ENCODE assay signal across 1 cellular context in the genomic region with DNA sequence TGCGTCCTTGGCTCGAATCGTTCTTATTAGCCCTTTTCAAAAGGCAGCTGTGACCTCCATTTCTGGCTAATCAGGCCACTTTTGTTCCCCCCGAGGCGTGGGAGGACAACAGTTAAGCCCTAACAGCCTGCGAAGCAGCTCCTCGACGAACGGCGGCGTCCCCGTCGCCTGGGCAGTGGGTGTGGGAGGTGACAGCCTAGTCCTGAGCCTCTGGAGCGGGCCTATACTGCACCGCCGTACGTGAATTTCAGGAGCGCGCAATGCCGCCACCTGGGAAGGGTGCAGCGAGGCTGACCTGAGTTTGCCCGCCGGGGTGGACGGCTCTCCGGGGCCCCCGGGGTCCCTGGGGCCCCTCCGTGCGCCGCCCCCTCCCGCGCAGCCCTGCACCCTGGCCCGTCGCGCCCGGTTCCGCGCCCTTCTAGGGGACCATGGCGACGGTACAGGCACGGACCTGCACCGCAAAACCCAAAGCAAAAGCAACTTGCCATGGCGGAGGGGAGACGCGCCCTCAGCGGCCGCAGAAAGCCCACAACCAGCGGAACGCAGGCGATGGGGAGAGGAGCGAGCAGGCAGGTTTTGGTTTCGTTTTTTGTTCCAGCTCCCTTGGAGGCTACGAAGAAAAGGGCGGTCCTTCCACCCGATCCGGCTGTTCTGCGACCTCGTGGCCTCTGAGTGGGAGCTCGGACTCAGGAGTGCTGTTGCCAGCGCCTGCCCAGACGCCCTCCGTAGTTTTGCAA.
A peak's percentile ranks its signal among the peaks of the same experiment; 100 is the strongest.
TF ChIP-seq lines count a peak whose summit lies in the region.

RBM43 (minus strand) TSS at position 624 of the 737 bp plus-strand sequence; CDS start at position 488, 136 bp downstream.

TF ChIP-seq in K562, 482 proteins besides CTCF, POLR2A, EP300 and RAD21 (continued from another document and continues in another):
- TF ChIP-seq, protein P1, sequence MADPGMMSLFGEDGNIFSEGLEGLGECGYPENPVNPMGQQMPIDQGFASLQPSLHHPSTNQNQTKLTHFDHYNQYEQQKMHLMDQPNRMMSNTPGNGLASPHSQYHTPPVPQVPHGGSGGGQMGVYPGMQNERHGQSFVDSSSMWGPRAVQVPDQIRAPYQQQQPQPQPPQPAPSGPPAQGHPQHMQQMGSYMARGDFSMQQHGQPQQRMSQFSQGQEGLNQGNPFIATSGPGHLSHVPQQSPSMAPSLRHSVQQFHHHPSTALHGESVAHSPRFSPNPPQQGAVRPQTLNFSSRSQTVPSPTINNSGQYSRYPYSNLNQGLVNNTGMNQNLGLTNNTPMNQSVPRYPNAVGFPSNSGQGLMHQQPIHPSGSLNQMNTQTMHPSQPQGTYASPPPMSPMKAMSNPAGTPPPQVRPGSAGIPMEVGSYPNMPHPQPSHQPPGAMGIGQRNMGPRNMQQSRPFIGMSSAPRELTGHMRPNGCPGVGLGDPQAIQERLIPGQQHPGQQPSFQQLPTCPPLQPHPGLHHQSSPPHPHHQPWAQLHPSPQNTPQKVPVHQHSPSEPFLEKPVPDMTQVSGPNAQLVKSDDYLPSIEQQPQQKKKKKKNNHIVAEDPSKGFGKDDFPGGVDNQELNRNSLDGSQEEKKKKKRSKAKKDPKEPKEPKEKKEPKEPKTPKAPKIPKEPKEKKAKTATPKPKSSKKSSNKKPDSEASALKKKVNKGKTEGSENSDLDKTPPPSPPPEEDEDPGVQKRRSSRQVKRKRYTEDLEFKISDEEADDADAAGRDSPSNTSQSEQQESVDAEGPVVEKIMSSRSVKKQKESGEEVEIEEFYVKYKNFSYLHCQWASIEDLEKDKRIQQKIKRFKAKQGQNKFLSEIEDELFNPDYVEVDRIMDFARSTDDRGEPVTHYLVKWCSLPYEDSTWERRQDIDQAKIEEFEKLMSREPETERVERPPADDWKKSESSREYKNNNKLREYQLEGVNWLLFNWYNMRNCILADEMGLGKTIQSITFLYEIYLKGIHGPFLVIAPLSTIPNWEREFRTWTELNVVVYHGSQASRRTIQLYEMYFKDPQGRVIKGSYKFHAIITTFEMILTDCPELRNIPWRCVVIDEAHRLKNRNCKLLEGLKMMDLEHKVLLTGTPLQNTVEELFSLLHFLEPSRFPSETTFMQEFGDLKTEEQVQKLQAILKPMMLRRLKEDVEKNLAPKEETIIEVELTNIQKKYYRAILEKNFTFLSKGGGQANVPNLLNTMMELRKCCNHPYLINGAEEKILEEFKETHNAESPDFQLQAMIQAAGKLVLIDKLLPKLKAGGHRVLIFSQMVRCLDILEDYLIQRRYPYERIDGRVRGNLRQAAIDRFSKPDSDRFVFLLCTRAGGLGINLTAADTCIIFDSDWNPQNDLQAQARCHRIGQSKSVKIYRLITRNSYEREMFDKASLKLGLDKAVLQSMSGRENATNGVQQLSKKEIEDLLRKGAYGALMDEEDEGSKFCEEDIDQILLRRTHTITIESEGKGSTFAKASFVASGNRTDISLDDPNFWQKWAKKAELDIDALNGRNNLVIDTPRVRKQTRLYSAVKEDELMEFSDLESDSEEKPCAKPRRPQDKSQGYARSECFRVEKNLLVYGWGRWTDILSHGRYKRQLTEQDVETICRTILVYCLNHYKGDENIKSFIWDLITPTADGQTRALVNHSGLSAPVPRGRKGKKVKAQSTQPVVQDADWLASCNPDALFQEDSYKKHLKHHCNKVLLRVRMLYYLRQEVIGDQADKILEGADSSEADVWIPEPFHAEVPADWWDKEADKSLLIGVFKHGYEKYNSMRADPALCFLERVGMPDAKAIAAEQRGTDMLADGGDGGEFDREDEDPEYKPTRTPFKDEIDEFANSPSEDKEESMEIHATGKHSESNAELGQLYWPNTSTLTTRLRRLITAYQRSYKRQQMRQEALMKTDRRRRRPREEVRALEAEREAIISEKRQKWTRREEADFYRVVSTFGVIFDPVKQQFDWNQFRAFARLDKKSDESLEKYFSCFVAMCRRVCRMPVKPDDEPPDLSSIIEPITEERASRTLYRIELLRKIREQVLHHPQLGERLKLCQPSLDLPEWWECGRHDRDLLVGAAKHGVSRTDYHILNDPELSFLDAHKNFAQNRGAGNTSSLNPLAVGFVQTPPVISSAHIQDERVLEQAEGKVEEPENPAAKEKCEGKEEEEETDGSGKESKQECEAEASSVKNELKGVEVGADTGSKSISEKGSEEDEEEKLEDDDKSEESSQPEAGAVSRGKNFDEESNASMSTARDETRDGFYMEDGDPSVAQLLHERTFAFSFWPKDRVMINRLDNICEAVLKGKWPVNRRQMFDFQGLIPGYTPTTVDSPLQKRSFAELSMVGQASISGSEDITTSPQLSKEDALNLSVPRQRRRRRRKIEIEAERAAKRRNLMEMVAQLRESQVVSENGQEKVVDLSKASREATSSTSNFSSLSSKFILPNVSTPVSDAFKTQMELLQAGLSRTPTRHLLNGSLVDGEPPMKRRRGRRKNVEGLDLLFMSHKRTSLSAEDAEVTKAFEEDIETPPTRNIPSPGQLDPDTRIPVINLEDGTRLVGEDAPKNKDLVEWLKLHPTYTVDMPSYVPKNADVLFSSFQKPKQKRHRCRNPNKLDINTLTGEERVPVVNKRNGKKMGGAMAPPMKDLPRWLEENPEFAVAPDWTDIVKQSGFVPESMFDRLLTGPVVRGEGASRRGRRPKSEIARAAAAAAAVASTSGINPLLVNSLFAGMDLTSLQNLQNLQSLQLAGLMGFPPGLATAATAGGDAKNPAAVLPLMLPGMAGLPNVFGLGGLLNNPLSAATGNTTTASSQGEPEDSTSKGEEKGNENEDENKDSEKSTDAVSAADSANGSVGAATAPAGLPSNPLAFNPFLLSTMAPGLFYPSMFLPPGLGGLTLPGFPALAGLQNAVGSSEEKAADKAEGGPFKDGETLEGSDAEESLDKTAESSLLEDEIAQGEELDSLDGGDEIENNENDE (IDR thresholded peaks at IDR 0.05; ENCODE audit: low read depth, low read length), result no peak
- TF ChIP-seq ZNF75A (CRISPR knock-in tag; IDR thresholded peaks at IDR 0.05) (no peak), RCOR1 (IDR thresholded peaks at IDR 0.05; ENCODE audit: borderline replicate concordance in 1 of 2, low read depth in 2 of 2, low read length in 2 of 2) (peak in 1 of 2 experiments; percentile 73; a peak in 2 of 4 replicates), RBM25 (IDR thresholded peaks at IDR 0.05; ENCODE audit: low read depth, low read length, severe bottlenecking) (no peak), ZFP30 (CRISPR knock-in tag; IDR thresholded peaks at IDR 0.05; ENCODE audit: borderline replicate concordance) (no peak), ELK1 (CRISPR knock-in tag; IDR thresholded peaks at IDR 0.05) (no peak), NFXL1 (CRISPR knock-in tag; IDR thresholded peaks at IDR 0.05) (no peak), U2AF1 (optimal IDR thresholded peaks at IDR 0.05; ENCODE audit: low read depth, low read length) (peak; percentile 82), TAF15 (IDR thresholded peaks at IDR 0.05; ENCODE audit: low read depth, low read length) (no peak), ZZZ3 (IDR thresholded peaks at IDR 0.05) (no peak), TFE3 (CRISPR knock-in tag; IDR thresholded peaks at IDR 0.05) (peak; percentile 0; the same call in 1 of the 2 replicates), CUX1 (CRISPR knock-in tag; IDR thresholded peaks at IDR 0.05) (no peak), TAF7 (tag; IDR thresholded peaks at IDR 0.05) (no peak), ARNT (IDR thresholded peaks at IDR 0.05) (no peak), NR2F6 (CRISPR knock-in tag; IDR thresholded peaks at IDR 0.05) (no peak), TRIM24 (IDR thresholded peaks at IDR 0.05) (peak in 1 of 2 experiments; percentile 6; a peak in 1 of 4 replicates), PCBP2 (IDR thresholded peaks at IDR 0.05; ENCODE audit: low read depth, low read length, poor library complexity, severe bottlenecking) (no peak), HDAC3 (IDR thresholded peaks at IDR 0.05; ENCODE audit: borderline replicate concordance, partially characterized antibody) (no peak), ETS1 (conservative IDR thresholded peaks at IDR 0.05; ENCODE audit: control insufficient read depth, low read depth, low read length) (no peak; the same call in 1 of the 2 replicates), PTTG1 (tag; IDR thresholded peaks at IDR 0.05; ENCODE audit: low read depth) (no peak), CXXC5 (CRISPR knock-in tag; IDR thresholded peaks at IDR 0.05) (peak; percentile 85), E2F1 (CRISPR knock-in tag; IDR thresholded peaks at IDR 0.05) (no peak; the same call in 1 of the 2 replicates), ATF2 (CRISPR knock-in tag; IDR thresholded peaks at IDR 0.05) (no peak), CC2D1A (IDR thresholded peaks at IDR 0.05) (no peak)
- TF ChIP-seq, protein P2, sequence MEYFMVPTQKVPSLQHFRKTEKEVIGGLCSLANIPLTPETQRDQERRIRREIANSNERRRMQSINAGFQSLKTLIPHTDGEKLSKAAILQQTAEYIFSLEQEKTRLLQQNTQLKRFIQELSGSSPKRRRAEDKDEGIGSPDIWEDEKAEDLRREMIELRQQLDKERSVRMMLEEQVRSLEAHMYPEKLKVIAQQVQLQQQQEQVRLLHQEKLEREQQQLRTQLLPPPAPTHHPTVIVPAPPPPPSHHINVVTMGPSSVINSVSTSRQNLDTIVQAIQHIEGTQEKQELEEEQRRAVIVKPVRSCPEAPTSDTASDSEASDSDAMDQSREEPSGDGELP (CRISPR knock-in tag; IDR thresholded peaks at IDR 0.05; ENCODE audit: borderline replicate concordance), result peak; percentile 84
